8 cellular contexts compared by ENCODE assay signal in the genomic region with DNA sequence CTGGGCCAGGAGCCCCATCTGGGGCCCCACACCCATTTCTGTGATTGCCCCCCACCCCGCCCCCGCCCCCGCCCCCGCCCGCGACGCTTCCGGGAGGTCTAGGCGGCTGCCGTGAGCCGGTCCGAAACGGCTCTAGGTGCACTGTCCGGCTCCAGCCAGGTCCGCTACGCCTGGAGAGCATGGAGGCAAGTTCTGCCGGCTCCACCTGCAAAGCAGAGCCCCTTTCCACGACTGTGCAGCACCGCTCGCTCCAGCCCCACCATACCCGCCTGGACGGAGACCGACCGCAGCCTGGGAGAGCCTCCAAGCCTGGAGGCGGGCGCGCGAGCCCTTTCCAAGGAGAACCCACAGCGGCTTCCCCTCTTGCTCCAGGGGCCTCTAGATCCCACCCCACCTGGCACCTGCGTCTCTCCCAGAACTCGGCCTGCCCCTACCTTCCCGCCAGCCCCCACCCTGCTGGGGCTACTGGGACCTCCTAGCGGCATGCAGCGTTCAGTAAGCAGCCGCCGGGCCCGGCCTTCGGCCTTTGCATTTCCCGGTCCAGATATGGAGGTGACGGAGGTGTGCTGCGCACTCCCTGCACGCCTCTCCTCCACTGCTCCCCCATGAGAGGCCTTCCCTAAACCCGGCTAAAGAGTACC.
A peak's percentile ranks its signal among the peaks of the same experiment; 100 is the strongest.
DNase-seq lines count a peak whose midpoint lies in the region; ATAC-seq, FAIRE-seq and TF ChIP-seq lines count a peak whose summit lies in the region.

No MANE protein-coding gene starts in this region.

- H2AFZ ChIP-seq in astrocyte (ENCODE audit: low read depth, low read length): peak overlapping the region; percentile 60

- H3K9me3 ChIP-seq in astrocyte (ENCODE audit: insufficient read depth, low read depth, low read length) (no peaks in the 10 kb centered on the region), tibial nerve (peaks cover 0 to 14% (median 2%) of the 10 kb centered on the region in 4 donors)

- H3K4me3 Mint-ChIP-seq in activated T-cell treated with anti-CD3 and anti-CD28 coated beads, Interleukin-2, amount 50 U/mL, for 4 hours: peak overlapping the region; percentile 86
- peak overlapping the region; percentile 78 for H3K4me3 Mint-ChIP-seq in astrocyte (ENCODE audit: unreplicated experiment)

- DNase-seq in activated T-cell treated with anti-CD3 and anti-CD28 coated beads, Interleukin-2, amount 50 U/mL, for 4 hours: no peak
- DNase-seq in activated T-cell treated with anti-CD3 and anti-CD28 coated beads for 4 hours (no peak), astrocyte (ENCODE audit: low read depth) (no peak), left kidney (ENCODE audit: low read depth, low spot score) (peak; percentile 69), tibial nerve (ENCODE audit: low spot score in 2 of 2) (peak in 1 of 2 donors; percentile 6), HuH-7.5 (ENCODE audit: low spot score) (no peak), NCI-H526 treated with DMSO at 0.1 percent for 48 hours (lab: John Stamatoyannopoulos, UW) (no peak)

- H4K20me1 ChIP-seq in astrocyte (ENCODE audit: insufficient read depth, low read length): peaks cover 1% of the 10 kb centered on the region

- H3K27me3 ChIP-seq in astrocyte (ENCODE audit: insufficient read depth, low read length) (no peaks in the 10 kb centered on the region), tibial nerve (no peaks in the 10 kb centered on the region)

- TF ChIP-seq EP300 in tibial nerve (IDR thresholded peaks at IDR 0.05): no peak

- no peak for FAIRE-seq in astrocyte (lab: Jason Lieb, UNC)

- H3K9ac ChIP-seq in astrocyte (ENCODE audit: low read length): no peak overlapping the region

- H3K4me1 ChIP-seq in astrocyte (ENCODE audit: insufficient read depth, low read length) (peaks cover 17% of the 10 kb centered on the region), tibial nerve (peaks cover 0 to 41% (median 19%) of the 10 kb centered on the region in 4 donors)

- H3K27ac Mint-ChIP-seq in astrocyte (ENCODE audit: unreplicated experiment): no peak overlapping the region

- H3K27ac ChIP-seq in astrocyte (ENCODE audit: low read depth, low read length): no peak overlapping the region
- peak overlapping the region; percentile 86 to 99 (median 90) for H3K27ac ChIP-seq in tibial nerve

- TF ChIP-seq CTCF in astrocyte (IDR thresholded peaks at IDR 0.05; ENCODE audit: insufficient read depth, low read depth, low read length) (no peak), tibial nerve (IDR thresholded peaks at IDR 0.05) (no peak)

- H3K4me3 ChIP-seq in astrocyte (ENCODE audit: insufficient read depth, low read depth, low read length): peak overlapping the region; percentile 66
- peak overlapping the region; percentile 51 to 86 (median 64) for H3K4me3 ChIP-seq in tibial nerve

- peak; percentile 10 to 16 for ATAC-seq in activated T-cell treated with anti-CD3 and anti-CD28 coated beads, Interleukin-2, amount 50 U/mL, for 4 hours
- ATAC-seq in HG03135 (IDR thresholded peaks at IDR 0.05; ENCODE audit: unreplicated experiment): peak; percentile 41

- H3K36me3 Mint-ChIP-seq in activated T-cell treated with anti-CD3 and anti-CD28 coated beads, Interleukin-2, amount 50 U/mL, for 4 hours (ENCODE audit: insufficient read depth): no peaks in the 10 kb centered on the region
- no peaks in the 10 kb centered on the region for H3K36me3 Mint-ChIP-seq in astrocyte (ENCODE audit: low read depth, unreplicated experiment)

- peaks cover 36% of the 10 kb centered on the region for H3K4me1 Mint-ChIP-seq in activated T-cell treated with anti-CD3 and anti-CD28 coated beads, Interleukin-2, amount 50 U/mL, for 4 hours (ENCODE audit: low read depth)
- H3K4me1 Mint-ChIP-seq in astrocyte (ENCODE audit: low read depth, unreplicated experiment): peaks cover 7% of the 10 kb centered on the region

- H3K36me3 ChIP-seq in astrocyte (ENCODE audit: insufficient read depth, low read length) (no peaks in the 10 kb centered on the region), tibial nerve (no peaks in the 10 kb centered on the region)

- TF ChIP-seq POLR2A in tibial nerve (IDR thresholded peaks at IDR 0.05): no peak

- no peaks in the 10 kb centered on the region for H3K27me3 Mint-ChIP-seq in activated T-cell treated with anti-CD3 and anti-CD28 coated beads, Interleukin-2, amount 50 U/mL, for 4 hours (ENCODE audit: low read depth)
- peaks cover 11% of the 10 kb centered on the region for H3K27me3 Mint-ChIP-seq in astrocyte (ENCODE audit: low read depth, unreplicated experiment)

- H3K79me2 ChIP-seq in astrocyte (ENCODE audit: insufficient read depth, low read length): no peaks in the 10 kb centered on the region

- no peaks in the 10 kb centered on the region for H3K9me3 Mint-ChIP-seq in activated T-cell treated with anti-CD3 and anti-CD28 coated beads, Interleukin-2, amount 50 U/mL, for 4 hours
- no peaks in the 10 kb centered on the region for H3K9me3 Mint-ChIP-seq in astrocyte (ENCODE audit: unreplicated experiment)

- peak overlapping the region; percentile 100 for H3K4me2 ChIP-seq in astrocyte (ENCODE audit: low read length)

- WGBS in tibial nerve, 2 donors: 18 to 29% methylated on average over 16 to 28 of the region's 43 CpGs
